ENCODE assay signal across 8 cellular contexts in genomic region chr13:76884571-76885202, GRCh38. TPM values are rescaled to one million over a fixed set of nuclear protein-coding genes. Genes with fewer than 3 reads are reported as not detected.
A peak's percentile ranks its signal among the peaks of the same experiment; 100 is the strongest.
DNase-seq lines count a peak whose midpoint lies in the region; ATAC-seq, FAIRE-seq and TF ChIP-seq lines count a peak whose summit lies in the region.

No MANE protein-coding gene starts in this region.

- peaks cover 13 to 55% (median 39%) of the 10 kb centered on the region in 4 donors for H3K4me1 Mint-ChIP-seq in naive thymus-derived CD8-positive, alpha-beta T cell

- no peaks in the 10 kb centered on the region for H3K9me3 Mint-ChIP-seq in naive thymus-derived CD8-positive, alpha-beta T cell

- DNase-seq in MG63 (peak; percentile 9), coronary artery (ENCODE audit: low spot score) (no peak), H54 (ENCODE audit: insufficient read length, low spot score) (no peak), D341Med (ENCODE audit: low spot score) (no peak), NCI-H1092 (lab: John Stamatoyannopoulos, UW) (no peak)
- DNase-seq in naive thymus-derived CD8-positive, alpha-beta T cell = peak in 1 of 10 donors; percentile 4
- no peak for DNase-seq in stimulated activated naive CD4-positive, alpha-beta T cell treated with Interleukin-2 at 50 U/mL for 16 hours (lab: John Stamatoyannopoulos, UW)

- H3K4me3 Mint-ChIP-seq in naive thymus-derived CD8-positive, alpha-beta T cell = peak overlapping the region; percentile 85 to 93 (median 91)

- no peak for TF ChIP-seq CTCF in coronary artery (IDR thresholded peaks at IDR 0.05)

- no peak for TF ChIP-seq POLR2A in H54 (IDR thresholded peaks at IDR 0.05; ENCODE audit: low read depth, low read length)

- H3K4me1 ChIP-seq in BLaER1 = peaks cover 41% of the 10 kb centered on the region

- peak overlapping the region; percentile 74 for H3K4me3 ChIP-seq in BLaER1
- peak overlapping the region; percentile 74 for H3K4me3 ChIP-seq in MG63
- H3K4me3 ChIP-seq in coronary artery = peak overlapping the region; percentile 89

- peak overlapping the region; percentile 79 for H3K9ac ChIP-seq in BLaER1

- ATAC-seq in naive thymus-derived CD8-positive, alpha-beta T cell = no peak

- no peaks in the 10 kb centered on the region for H3K36me3 Mint-ChIP-seq in naive thymus-derived CD8-positive, alpha-beta T cell

- H3K4me2 ChIP-seq in BLaER1 = peak overlapping the region; percentile 98

- FAIRE-seq in H54 (lab: Jason Lieb, UNC) = no peak

- peaks cover 0 to 10% (median 0%) of the 10 kb centered on the region in 5 donors for H3K27me3 Mint-ChIP-seq in naive thymus-derived CD8-positive, alpha-beta T cell

- H3K36me3 ChIP-seq in BLaER1 = no peaks in the 10 kb centered on the region
- H3K36me3 ChIP-seq in MG63 = no peaks in the 10 kb centered on the region

- H3K27ac ChIP-seq in BLaER1 (peak overlapping the region; percentile 67; the same call in 1 of the 2 replicates), coronary artery (peak overlapping the region; percentile 90 to 95)

- H4K20me1 ChIP-seq in BLaER1 = no peaks in the 10 kb centered on the region

- peak overlapping the region in 9 of 10 donors; percentile 48 to 93 (median 83) for H3K27ac Mint-ChIP-seq in naive thymus-derived CD8-positive, alpha-beta T cell

- H3K9me3 ChIP-seq in BLaER1 (no peaks in the 10 kb centered on the region), MG63 (no peaks in the 10 kb centered on the region)

- no peaks in the 10 kb centered on the region for H3K27me3 ChIP-seq in BLaER1
- H3K27me3 ChIP-seq in MG63 = no peaks in the 10 kb centered on the region

- POLR2A ChIA-PET in naive thymus-derived CD8-positive, alpha-beta T cell (lab: Charles Lee) = interaction anchor here (0.6 to 3.0 kb wide), 16 partner anchors 9 to 1558 kb away, joined by 3 to 18 read pairs (median 6); partner anchors contain the start of genes CLN5 and FBXL3

RNA-seq across cellular contexts. Expression of gene KCTD12, which starts 1.5 kb away (rescaled TPM):
- total RNA-seq in MG63 (2014; rRNA removed; shearing (Covaris generic); ENCODE audit: low replicate concordance) = 14.9 and 19.3 TPM in 2 replicates
- 10 to 100 TPM; 12.8 to 14.0 TPM for total RNA-seq in naive thymus-derived CD8-positive, alpha-beta T cell
- polyA plus RNA-seq in naive thymus-derived CD8-positive, alpha-beta T cell = under 1 TPM; 0.29 to 0.58 (median 0.43) TPM
